ENCODE assay signal across 1 cellular context in the genomic region with DNA sequence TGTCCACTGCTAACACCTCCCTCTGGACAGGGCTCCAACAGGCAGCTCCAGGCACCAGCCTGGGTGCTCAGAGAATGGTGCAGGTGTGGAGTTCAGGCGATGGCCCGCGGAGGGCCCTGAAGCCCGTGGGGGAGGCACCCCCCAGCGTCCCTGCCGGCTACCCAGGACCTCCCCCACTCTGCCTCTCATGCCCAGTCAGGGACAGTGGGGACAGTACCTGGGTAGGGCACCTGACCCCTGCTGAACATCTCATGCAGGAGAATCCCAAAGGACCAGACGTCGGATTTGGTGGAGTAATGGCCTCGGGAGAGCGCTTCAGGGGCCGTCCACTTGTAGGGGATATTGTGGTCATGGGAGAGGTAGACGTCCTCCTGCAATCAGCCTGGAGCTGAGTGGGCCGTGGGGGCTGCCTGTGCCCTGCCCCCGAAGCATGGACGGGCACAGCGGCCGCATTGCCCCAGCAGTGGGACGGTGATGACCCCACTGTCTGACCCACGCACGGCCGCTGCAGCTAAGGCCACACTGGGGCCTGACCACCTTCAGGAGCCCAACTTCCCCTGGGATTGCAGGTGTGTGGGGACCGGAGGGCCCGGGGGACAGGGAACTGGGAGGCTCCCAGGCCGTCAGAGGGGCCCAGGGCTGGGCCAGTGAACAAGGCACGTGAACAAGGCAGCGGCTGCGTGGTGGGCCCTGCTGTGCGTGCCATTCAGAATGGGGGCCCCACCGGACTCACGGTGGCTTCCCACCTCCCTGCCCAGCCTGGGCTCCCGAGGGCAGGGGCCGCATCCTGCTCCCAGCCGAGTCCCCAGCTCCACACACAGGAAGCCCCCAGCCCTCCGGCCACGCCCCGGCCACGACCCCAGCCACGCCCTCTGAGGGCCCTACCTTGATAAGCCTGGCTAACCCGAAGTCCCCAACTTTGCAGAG.
TF ChIP-seq lines count a peak whose summit lies in the region.

No MANE protein-coding gene starts in this region.

TF ChIP-seq in IMR-90, 13 proteins besides CTCF, POLR2A, EP300 and RAD21:
- TF ChIP-seq CHD1 (IDR thresholded peaks at IDR 0.05; ENCODE audit: low read depth, low read length) (no peak), MXI1 (IDR thresholded peaks at IDR 0.05; ENCODE audit: borderline replicate concordance, low read depth, low read length) (no peak), BHLHE40 (IDR thresholded peaks at IDR 0.05; ENCODE audit: low read depth, low read length) (no peak), SMC3 (IDR thresholded peaks at IDR 0.05; ENCODE audit: low read depth, low read length) (no peak), RCOR1 (IDR thresholded peaks at IDR 0.05; ENCODE audit: insufficient replicate concordance, low read length) (no peak), MAFK (IDR thresholded peaks at IDR 0.05; ENCODE audit: low read depth, low read length) (no peak), CEBPB (IDR thresholded peaks at IDR 0.05; ENCODE audit: low read depth, low read length) (no peak), RFX5 (IDR thresholded peaks at IDR 0.05; ENCODE audit: low read depth, low read length) (no peak), FOS (IDR thresholded peaks at IDR 0.05; ENCODE audit: low read depth, low read length) (no peak)
- TF ChIP-seq, protein P1, sequence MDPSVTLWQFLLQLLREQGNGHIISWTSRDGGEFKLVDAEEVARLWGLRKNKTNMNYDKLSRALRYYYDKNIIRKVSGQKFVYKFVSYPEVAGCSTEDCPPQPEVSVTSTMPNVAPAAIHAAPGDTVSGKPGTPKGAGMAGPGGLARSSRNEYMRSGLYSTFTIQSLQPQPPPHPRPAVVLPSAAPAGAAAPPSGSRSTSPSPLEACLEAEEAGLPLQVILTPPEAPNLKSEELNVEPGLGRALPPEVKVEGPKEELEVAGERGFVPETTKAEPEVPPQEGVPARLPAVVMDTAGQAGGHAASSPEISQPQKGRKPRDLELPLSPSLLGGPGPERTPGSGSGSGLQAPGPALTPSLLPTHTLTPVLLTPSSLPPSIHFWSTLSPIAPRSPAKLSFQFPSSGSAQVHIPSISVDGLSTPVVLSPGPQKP (IDR thresholded peaks at IDR 0.05; ENCODE audit: borderline replicate concordance, low read depth, low read length), result no peak
TF ChIP-seq in IMR-90: peak in this region for 0.
